8 cellular contexts compared by ENCODE assay signal in genomic region chr1:182391028-182391361, GRCh38. TPM values are rescaled to one million over a fixed set of nuclear protein-coding genes. Genes with fewer than 3 reads are reported as not detected.
DNase-seq lines count a peak whose midpoint lies in the region; ATAC-seq and TF ChIP-seq lines count a peak whose summit lies in the region.

No MANE protein-coding gene starts in this region.

- H3K4me3 ChIP-seq in A673 (ENCODE audit: low read depth, low read length, poor library complexity, severe bottlenecking) (peak overlapping the region; percentile 98), iPS DF 6.9 (ENCODE audit: low read length) (peak overlapping the region; percentile 94)

- H3K27ac ChIP-seq in A673 (ENCODE audit: low read depth, low read length, poor library complexity, severe bottlenecking) (peak overlapping the region; percentile 95), iPS DF 6.9 (ENCODE audit: low read length) (no peak overlapping the region)

- no peak for TF ChIP-seq CTCF in A673 (conservative IDR thresholded peaks at IDR 0.05; ENCODE audit: low read depth, low read length)

- H3K4me1 ChIP-seq in A673 (ENCODE audit: insufficient read depth, low read length, poor library complexity, severe bottlenecking) (peaks cover 5% of the 10 kb centered on the region), iPS DF 6.9 (ENCODE audit: control insufficient read depth, insufficient read depth, low read length) (no peaks in the 10 kb centered on the region; the same call in 1 of the 2 replicates)

- WGBS in iPS DF 6.9 (ENCODE audit: insufficient coverage, insufficient read length), result no CpG with 5 or more reads among the region's 35 CpGs

- peaks cover 5% of the 10 kb centered on the region for H3K36me3 Mint-ChIP-seq in activated naive CD4-positive, alpha-beta T cell treated with anti-CD3 and anti-CD28 coated beads, Interleukin-2, amount 50 U/mL, for 24 hours
- H3K36me3 Mint-ChIP-seq in stimulated activated naive B cell treated with anti-CD40 and anti-IgM and Interleukin-4, amounts not matched to agents 10 μg/mL and 1 μg/mL and 100 μg/mL, for 72 hours, result peaks cover 12 to 18% of the 10 kb centered on the region in 2 donors

- CTCF ChIA-PET in A673 (lab: Charles Lee), result no interaction called here

- no peaks in the 10 kb centered on the region for H3K9me3 Mint-ChIP-seq in activated naive CD4-positive, alpha-beta T cell treated with anti-CD3 and anti-CD28 coated beads, Interleukin-2, amount 50 U/mL, for 24 hours
- H3K9me3 Mint-ChIP-seq in stimulated activated naive B cell treated with anti-CD40 and anti-IgM and Interleukin-4, amounts not matched to agents 10 μg/mL and 1 μg/mL and 100 μg/mL, for 72 hours, result no peaks in the 10 kb centered on the region

- BruUV-seq in A673 (replicated peaks; lab: Mats Ljungman, UMichigan), result no TSS peak

- peaks cover 31% of the 10 kb centered on the region for H3K4me1 Mint-ChIP-seq in activated naive CD4-positive, alpha-beta T cell treated with anti-CD3 and anti-CD28 coated beads, Interleukin-2, amount 50 U/mL, for 24 hours
- peaks cover 28 to 33% of the 10 kb centered on the region in 2 donors for H3K4me1 Mint-ChIP-seq in stimulated activated naive B cell treated with anti-CD40 and anti-IgM and Interleukin-4, amounts not matched to agents 10 μg/mL and 1 μg/mL and 100 μg/mL, for 72 hours

- intact Hi-C loops in A673 (cut with micrococcal nuclease; ENCODE audit: unreplicated experiment), result loop anchor here (5.0 kb wide), 1 partner anchor 89 kb away; no protein-coding TSS in a partner anchor

- H3K36me3 ChIP-seq in A673 (ENCODE audit: insufficient read depth, low read length, poor library complexity, severe bottlenecking) (peaks cover 34% of the 10 kb centered on the region), iPS DF 6.9 (ENCODE audit: control insufficient read depth, insufficient read depth, low read length) (peaks cover 22% of the 10 kb centered on the region)

- DNase-seq in A673 (ENCODE audit: low spot score) (no peak), iPS DF 6.9 (ENCODE audit: low read depth, low spot score) (no peak), NCI-H1694 treated with DMSO at 0.1 percent for 48 hours (lab: John Stamatoyannopoulos, UW) (no peak), EL (no peak)
- DNase-seq in stimulated activated naive B cell treated with anti-CD40 and anti-IgM and Interleukin-4, amounts not matched to agents 10 μg/mL and 1 μg/mL and 100 μg/mL, for 72 hours, result no peak
- no peak for DNase-seq in activated CD8-positive, alpha-beta memory T cell treated with anti-CD3 and anti-CD28 coated beads, Interleukin-2, amount 50 U/mL, for 48 hours

- H3K9me3 ChIP-seq in A673 (ENCODE audit: low read depth, low read length, poor library complexity, severe bottlenecking) (no peaks in the 10 kb centered on the region), iPS DF 6.9 (ENCODE audit: control insufficient read depth, insufficient read depth, low read length) (no peaks in the 10 kb centered on the region)

- ATAC-seq in HG02642 (IDR thresholded peaks at IDR 0.05; ENCODE audit: poor library complexity, unreplicated experiment), result peak; percentile 9
- ATAC-seq in stimulated activated naive B cell treated with anti-CD40 and anti-IgM and Interleukin-4, amounts not matched to agents 10 μg/mL and 1 μg/mL and 100 μg/mL, for 72 hours (replicated peaks), result peak; percentile 0 to 3

- POLR2A ChIA-PET in A673 (lab: Charles Lee; ENCODE audit: low non-redundant PET), result no interaction called here

- peak overlapping the region; percentile 95 for H3K27ac Mint-ChIP-seq in activated naive CD4-positive, alpha-beta T cell treated with anti-CD3 and anti-CD28 coated beads, Interleukin-2, amount 50 U/mL, for 24 hours
- peak overlapping the region; percentile 95 for H3K27ac Mint-ChIP-seq in stimulated activated naive B cell treated with anti-CD40 and anti-IgM and Interleukin-4, amounts not matched to agents 10 μg/mL and 1 μg/mL and 100 μg/mL, for 72 hours

- no peaks in the 10 kb centered on the region for H3K27me3 Mint-ChIP-seq in activated naive CD4-positive, alpha-beta T cell treated with anti-CD3 and anti-CD28 coated beads, Interleukin-2, amount 50 U/mL, for 24 hours
- H3K27me3 Mint-ChIP-seq in stimulated activated naive B cell treated with anti-CD40 and anti-IgM and Interleukin-4, amounts not matched to agents 10 μg/mL and 1 μg/mL and 100 μg/mL, for 72 hours, result peaks cover 3 to 5% of the 10 kb centered on the region in 2 donors

- no peaks in the 10 kb centered on the region for H3K27me3 ChIP-seq in A673 (replicated peaks; ENCODE audit: insufficient read depth, low read depth, low read length, poor library complexity)
- H3K27me3 ChIP-seq in iPS DF 6.9 (ENCODE audit: control insufficient read depth, insufficient read depth, low read length), result no peaks in the 10 kb centered on the region

- peak overlapping the region; percentile 97 for H3K4me3 Mint-ChIP-seq in activated naive CD4-positive, alpha-beta T cell treated with anti-CD3 and anti-CD28 coated beads, Interleukin-2, amount 50 U/mL, for 24 hours
- H3K4me3 Mint-ChIP-seq in stimulated activated naive B cell treated with anti-CD40 and anti-IgM and Interleukin-4, amounts not matched to agents 10 μg/mL and 1 μg/mL and 100 μg/mL, for 72 hours, result peak overlapping the region; percentile 93 to 96

RNA-seq across cellular contexts. Expression of gene GLUL, which starts 0.6 kb away (rescaled TPM):
- total RNA-seq in A673 (2021), result 260 and 266 TPM in 2 replicates

RNA-seq across cellular contexts. Expression of gene TEDDM1, which starts 9.5 kb away (rescaled TPM):
- not detected in 2 replicates for total RNA-seq in A673 (2021)

RNA-seq across cellular contexts. Expression of gene RGSL1, which starts 59.0 kb away (rescaled TPM):
- total RNA-seq in A673 (2021), result not detected in 2 replicates
